14 cellular contexts compared by ENCODE assay signal in genomic region chr6:25777856-25778649, GRCh38. TPM values are rescaled to one million over a fixed set of nuclear protein-coding genes. Genes with fewer than 3 reads are reported as not detected.
A peak's percentile ranks its signal among the peaks of the same experiment; 100 is the strongest.
DNase-seq lines count a peak whose midpoint lies in the region; ATAC-seq and TF ChIP-seq lines count a peak whose summit lies in the region.
"Had no signal": no experiment of that assay in that cellular context is flagged by ENCODE, and none has a peak within 500 bp of the region (broad histone marks: within the 10 kb centered on the region; RNA-seq: fewer than 3 reads in every experiment).

No MANE protein-coding gene starts in this region.

- no peak overlapping the region for H3K4me3 Mint-ChIP-seq in activated T-cell treated with anti-CD3 and anti-CD28 coated beads, Interleukin-2, amount 50 U/mL, for 24 hours
- H3K4me3 Mint-ChIP-seq in natural killer cell treated with Interleukin-12 subunit alpha and Interleukin-12 subunit beta and Interleukin-15 and Interleukin-18, amount 100 ng/mL, for 72 hours, result peak overlapping the region; percentile 34
- H3K4me3 Mint-ChIP-seq in natural killer cell (no peak overlapping the region), HFFc6 (no peak overlapping the region)
- no peak overlapping the region for H3K4me3 Mint-ChIP-seq in activated T-helper 2 cell treated with anti-CD3 and anti-CD28 coated beads, Interferon-gamma antibody, Interleukin-2, Interleukin-4, amounts not matched to agents 10 μg/mL and 5 μg/mL and 100 μg/mL, durations not matched to agents 14 hours and 24 hours and 36 hours (ENCODE audit: low read depth)
- H3K4me3 Mint-ChIP-seq: CD4-positive, alpha-beta memory T cell had no signal

- TF ChIP-seq CTCF in natural killer cell (IDR thresholded peaks at IDR 0.05), result no peak
- no peak for TF ChIP-seq CTCF in HFFc6 (IDR thresholded peaks at IDR 0.05)

- intact Hi-C loops in natural killer cell (cut with micrococcal nuclease), result no loop called here
- intact Hi-C loops in activated T-helper 2 cell treated with anti-CD3 and anti-CD28 coated beads, Interferon-gamma antibody, Interleukin-2, Interleukin-4, amounts not matched to agents 10 μg/mL and 5 μg/mL and 100 μg/mL, durations not matched to agents 14 hours and 24 hours and 36 hours (cut with micrococcal nuclease), result loop anchor here (1.0 kb wide), 1 partner anchor 167 kb away; no protein-coding TSS in a partner anchor

- H3K36me3 Mint-ChIP-seq in activated T-cell treated with anti-CD3 and anti-CD28 coated beads, Interleukin-2, amount 50 U/mL, for 24 hours (ENCODE audit: low read depth), result no peaks in the 10 kb centered on the region
- no peaks in the 10 kb centered on the region for H3K36me3 Mint-ChIP-seq in natural killer cell treated with Interleukin-12 subunit alpha and Interleukin-12 subunit beta and Interleukin-15 and Interleukin-18, amount 100 ng/mL, for 72 hours
- H3K36me3 Mint-ChIP-seq in natural killer cell, result no peaks in the 10 kb centered on the region
- no peaks in the 10 kb centered on the region for H3K36me3 Mint-ChIP-seq in activated T-helper 2 cell treated with anti-CD3 and anti-CD28 coated beads, Interferon-gamma antibody, Interleukin-2, Interleukin-4, amounts not matched to agents 10 μg/mL and 5 μg/mL and 100 μg/mL, durations not matched to agents 14 hours and 24 hours and 36 hours (ENCODE audit: low read depth)
- no peaks in the 10 kb centered on the region for H3K36me3 Mint-ChIP-seq in HFFc6 (ENCODE audit: low read depth)

- ATAC-seq in natural killer cell treated with Interleukin-12 subunit alpha and Interleukin-12 subunit beta and Interleukin-15 and Interleukin-18, amount 100 ng/mL, for 72 hours, result no peak
- no peak for ATAC-seq in natural killer cell
- ATAC-seq: A549, GM12878 had no signal

- H3K4me1 Mint-ChIP-seq in activated T-cell treated with anti-CD3 and anti-CD28 coated beads, Interleukin-2, amount 50 U/mL, for 24 hours (ENCODE audit: low read depth), result peaks cover 20% of the 10 kb centered on the region
- H3K4me1 Mint-ChIP-seq in natural killer cell treated with Interleukin-12 subunit alpha and Interleukin-12 subunit beta and Interleukin-15 and Interleukin-18, amount 100 ng/mL, for 72 hours (ENCODE audit: low read depth in 2 of 2), result peaks cover 0 to 16% of the 10 kb centered on the region in 2 donors
- H3K4me1 Mint-ChIP-seq in natural killer cell, result no peaks in the 10 kb centered on the region
- peaks cover 22% of the 10 kb centered on the region for H3K4me1 Mint-ChIP-seq in activated T-helper 2 cell treated with anti-CD3 and anti-CD28 coated beads, Interferon-gamma antibody, Interleukin-2, Interleukin-4, amounts not matched to agents 10 μg/mL and 5 μg/mL and 100 μg/mL, durations not matched to agents 14 hours and 24 hours and 36 hours (ENCODE audit: low read depth)
- H3K4me1 Mint-ChIP-seq in HFFc6 (ENCODE audit: low read depth), result no peaks in the 10 kb centered on the region
- H3K4me1 Mint-ChIP-seq: CD4-positive, alpha-beta memory T cell had no signal

- H3K9me3 Mint-ChIP-seq in activated T-cell treated with anti-CD3 and anti-CD28 coated beads, Interleukin-2, amount 50 U/mL, for 24 hours, result no peaks in the 10 kb centered on the region
- no peaks in the 10 kb centered on the region for H3K9me3 Mint-ChIP-seq in natural killer cell treated with Interleukin-12 subunit alpha and Interleukin-12 subunit beta and Interleukin-15 and Interleukin-18, amount 100 ng/mL, for 72 hours
- H3K9me3 Mint-ChIP-seq in natural killer cell (no peaks in the 10 kb centered on the region), HFFc6 (no peaks in the 10 kb centered on the region; the same call in 1 of the 2 replicates)
- no peaks in the 10 kb centered on the region for H3K9me3 Mint-ChIP-seq in activated T-helper 2 cell treated with anti-CD3 and anti-CD28 coated beads, Interferon-gamma antibody, Interleukin-2, Interleukin-4, amounts not matched to agents 10 μg/mL and 5 μg/mL and 100 μg/mL, durations not matched to agents 14 hours and 24 hours and 36 hours
- H3K9me3 Mint-ChIP-seq: CD4-positive, alpha-beta memory T cell had no signal

- H3K27me3 Mint-ChIP-seq in activated T-cell treated with anti-CD3 and anti-CD28 coated beads, Interleukin-2, amount 50 U/mL, for 24 hours, result peaks cover 26% of the 10 kb centered on the region
- peaks cover 13 to 21% of the 10 kb centered on the region in 2 donors for H3K27me3 Mint-ChIP-seq in natural killer cell treated with Interleukin-12 subunit alpha and Interleukin-12 subunit beta and Interleukin-15 and Interleukin-18, amount 100 ng/mL, for 72 hours
- H3K27me3 Mint-ChIP-seq in natural killer cell (ENCODE audit: low read depth in 2 of 2) (peaks cover 12 to 25% of the 10 kb centered on the region in 2 donors), HFFc6 (ENCODE audit: insufficient read depth) (no peaks in the 10 kb centered on the region)
- no peaks in the 10 kb centered on the region for H3K27me3 Mint-ChIP-seq in activated T-helper 2 cell treated with anti-CD3 and anti-CD28 coated beads, Interferon-gamma antibody, Interleukin-2, Interleukin-4, amounts not matched to agents 10 μg/mL and 5 μg/mL and 100 μg/mL, durations not matched to agents 14 hours and 24 hours and 36 hours (ENCODE audit: low read depth)

- no peak for DNase-seq in activated T-cell treated with anti-CD3 and anti-CD28 coated beads, Interleukin-2, amount 50 U/mL, for 24 hours
- no peak for DNase-seq in activated T-cell treated with anti-CD3 and anti-CD28 coated beads, Interleukin-2, amount 50 U/mL, for 48 hours
- no peak for DNase-seq in natural killer cell treated with Interleukin-12 subunit alpha and Interleukin-12 subunit beta and Interleukin-15 and Interleukin-18, amount 100 ng/mL, for 72 hours (ENCODE audit: low spot score)
- DNase-seq in natural killer cell, result no peak
- no peak for DNase-seq in activated T-helper 2 cell treated with anti-CD3 and anti-CD28 coated beads, Interferon-gamma antibody, Interleukin-2, Interleukin-4, amounts not matched to agents 10 μg/mL and 5 μg/mL and 100 μg/mL, durations not matched to agents 14 hours and 24 hours and 36 hours (ENCODE audit: low spot score)
- no peak for DNase-seq in HFFc6
- DNase-seq: BE2C; CD4-positive, alpha-beta memory T cell; DMS79; HCEC 1CT had no signal

- H3K27ac Mint-ChIP-seq in activated T-cell treated with anti-CD3 and anti-CD28 coated beads, Interleukin-2, amount 50 U/mL, for 24 hours, result peak overlapping the region; percentile 63
- no peak overlapping the region for H3K27ac Mint-ChIP-seq in natural killer cell treated with Interleukin-12 subunit alpha and Interleukin-12 subunit beta and Interleukin-15 and Interleukin-18, amount 100 ng/mL, for 72 hours
- H3K27ac Mint-ChIP-seq in natural killer cell, result no peak overlapping the region
- peak overlapping the region; percentile 72 for H3K27ac Mint-ChIP-seq in activated T-helper 2 cell treated with anti-CD3 and anti-CD28 coated beads, Interferon-gamma antibody, Interleukin-2, Interleukin-4, amounts not matched to agents 10 μg/mL and 5 μg/mL and 100 μg/mL, durations not matched to agents 14 hours and 24 hours and 36 hours
- H3K27ac Mint-ChIP-seq in HFFc6, result no peak overlapping the region
- H3K27ac Mint-ChIP-seq: CD4-positive, alpha-beta memory T cell had no signal

RNA-seq across cellular contexts. Expression of gene SLC17A4, which starts 23.5 kb away (rescaled TPM):
- not detected for total RNA-seq in natural killer cell treated with Interleukin-12 subunit alpha and Interleukin-12 subunit beta and Interleukin-15 and Interleukin-18, amount 100 ng/mL, for 72 hours
- not detected for total RNA-seq in natural killer cell
- not detected in 2 replicates for total RNA-seq in activated T-helper 2 cell treated with anti-CD3 and anti-CD28 coated beads, Interferon-gamma antibody, Interleukin-2, Interleukin-4, amounts not matched to agents 10 μg/mL and 5 μg/mL and 100 μg/mL, durations not matched to agents 14 hours and 24 hours and 36 hours
- total RNA-seq in HFFc6 (2021; fragmentation: NEBNext Ultra II Directional; extraction: Animal tissue kit (Norgen Biotek cat#: 25700)), result not detected
- total RNA-seq: CD4-positive, alpha-beta memory T cell; G401; GM12878; H4 had no signal

RNA-seq across cellular contexts. Expression of gene SLC17A1, which starts 53.8 kb away (rescaled TPM):
- not detected for total RNA-seq in natural killer cell treated with Interleukin-12 subunit alpha and Interleukin-12 subunit beta and Interleukin-15 and Interleukin-18, amount 100 ng/mL, for 72 hours
- under 1 TPM; 0.27 to 0.71 (median 0.50) TPM for total RNA-seq in natural killer cell
- 0.32 and 0.34 TPM in 2 replicates for total RNA-seq in activated T-helper 2 cell treated with anti-CD3 and anti-CD28 coated beads, Interferon-gamma antibody, Interleukin-2, Interleukin-4, amounts not matched to agents 10 μg/mL and 5 μg/mL and 100 μg/mL, durations not matched to agents 14 hours and 24 hours and 36 hours
- total RNA-seq in HFFc6 (2021; fragmentation: NEBNext Ultra II Directional; extraction: Animal tissue kit (Norgen Biotek cat#: 25700)), result not detected
- total RNA-seq: G401, GM12878, H4 had no signal

Comparison
In these comparisons a context has a peak if more than half of its experiments do, and no peak if none do; other contexts are left out.
1. H3K27ac Mint-ChIP-seq: peak in activated T-cell treated with anti-CD3 and anti-CD28 coated beads, Interleukin-2, amount 50 U/mL, for 24 hours (single experiment) and activated T-helper 2 cell treated with anti-CD3 and anti-CD28 coated beads, Interferon-gamma antibody, Interleukin-2, Interleukin-4, amounts not matched to agents 10 μg/mL and 5 μg/mL and 100 μg/mL, durations not matched to agents 14 hours and 24 hours and 36 hours (single experiment); none in natural killer cell treated with Interleukin-12 subunit alpha and Interleukin-12 subunit beta and Interleukin-15 and Interleukin-18, amount 100 ng/mL, for 72 hours (0 of 2), natural killer cell (0 of 2) and HFFc6 (single experiment).